In the genomic region with DNA sequence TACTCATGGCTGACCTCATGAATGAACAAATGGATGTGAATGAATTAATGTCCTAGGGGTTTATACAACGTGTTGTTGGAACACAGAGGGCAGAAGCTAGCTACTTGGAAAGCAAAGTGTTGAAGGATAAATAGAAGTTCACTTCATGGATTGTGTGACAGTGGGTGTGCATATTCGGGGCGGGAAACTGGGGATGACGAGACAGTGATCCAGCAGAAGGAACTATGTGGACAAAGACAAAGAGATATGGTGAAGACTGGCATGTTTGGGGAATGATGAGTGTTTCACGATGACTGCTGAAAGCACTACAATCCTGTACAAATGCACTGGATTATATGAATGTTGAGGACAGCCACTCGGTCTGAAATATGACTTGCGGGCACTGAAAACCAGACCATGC, we compare ENCODE assay signal across 15 cellular contexts.
"Had no signal": no experiment of that assay in that cellular context is flagged by ENCODE, and none has a peak within 500 bp of the region (broad histone marks: within the 10 kb centered on the region; RNA-seq: fewer than 3 reads in every experiment).

No MANE protein-coding gene starts in this region.

- DNase-seq: activated CD4-positive, alpha-beta T cell treated with anti-CD3 and anti-CD28 coated beads, Interleukin-2, amount 50 U/mL, for 1 hour; activated naive CD4-positive, alpha-beta T cell treated with Interleukin-2 at 50 U/mL for 16 hours; activated T-cell treated with anti-CD3 and anti-CD28 coated beads for 4 hours; anterior cingulate cortex; effector memory CD4-positive, alpha-beta T cell; heart right ventricle; left colon; lower lobe of right lung; T-helper 9 cell had no signal

- H3K27me3 Mint-ChIP-seq: dendritic cell treated with granulocyte-macrophage colony-stimulating factor and Interleukin-4, amounts not matched to agents 40 ng/mL and 50 ng/mL, for 4 days had no signal

- H3K27ac Mint-ChIP-seq: dendritic cell treated with granulocyte-macrophage colony-stimulating factor and Interleukin-4, amounts not matched to agents 40 ng/mL and 50 ng/mL, for 4 days; stimulated activated memory B cell treated with anti-CD40 and anti-IgM and Interleukin-4, amounts not matched to agents 10 μg/mL and 1 μg/mL and 100 μg/mL, for 72 hours had no signal

- H3K36me3 ChIP-seq: brain microvascular endothelial cell, gastroesophageal sphincter, heart right ventricle, lower lobe of right lung had no signal

- H3K9me3 ChIP-seq: gastroesophageal sphincter, heart right ventricle, lower lobe of right lung had no signal

- H3K36me3 Mint-ChIP-seq: stimulated activated memory B cell treated with anti-CD40 and anti-IgM and Interleukin-4, amounts not matched to agents 10 μg/mL and 1 μg/mL and 100 μg/mL, for 72 hours had no signal

- H3K4me1 Mint-ChIP-seq: central memory CD8-positive, alpha-beta T cell; stimulated activated memory B cell treated with anti-CD40 and anti-IgM and Interleukin-4, amounts not matched to agents 10 μg/mL and 1 μg/mL and 100 μg/mL, for 72 hours had no signal

- H3K9me3 Mint-ChIP-seq: central memory CD8-positive, alpha-beta T cell; stimulated activated memory B cell treated with anti-CD40 and anti-IgM and Interleukin-4, amounts not matched to agents 10 μg/mL and 1 μg/mL and 100 μg/mL, for 72 hours had no signal

- H3K27ac ChIP-seq: brain microvascular endothelial cell, gastroesophageal sphincter, heart right ventricle, lower lobe of right lung had no signal

- H3K4me3 Mint-ChIP-seq: central memory CD8-positive, alpha-beta T cell; dendritic cell treated with granulocyte-macrophage colony-stimulating factor and Interleukin-4, amounts not matched to agents 40 ng/mL and 50 ng/mL, for 4 days; stimulated activated memory B cell treated with anti-CD40 and anti-IgM and Interleukin-4, amounts not matched to agents 10 μg/mL and 1 μg/mL and 100 μg/mL, for 72 hours had no signal

- H3K4me1 ChIP-seq: gastroesophageal sphincter, heart right ventricle, lower lobe of right lung had no signal

- H3K4me3 ChIP-seq: gastroesophageal sphincter, heart right ventricle, lower lobe of right lung had no signal

- ATAC-seq: activated CD4-positive, CD25-positive, alpha-beta regulatory T cell treated with anti-CD3 and anti-CD28 coated beads, Interleukin-2, amount 50 U/mL, for 24 hours; gastroesophageal sphincter; heart right ventricle; left colon; lower lobe of right lung; stimulated activated memory B cell treated with anti-CD40 and anti-IgM and Interleukin-4, amounts not matched to agents 10 μg/mL and 1 μg/mL and 100 μg/mL, for 72 hours had no signal

- H3K27me3 ChIP-seq: brain microvascular endothelial cell had no signal
